In genomic region chrX:134520860-134521390, GRCh38 we compare ENCODE assay signal across 9 cellular contexts.
DNase-seq lines count a peak whose midpoint lies in the region; ATAC-seq, FAIRE-seq and TF ChIP-seq lines count a peak whose summit lies in the region.
"Had no signal": no experiment of that assay in that cellular context is flagged by ENCODE, and none has a peak within 500 bp of the region (broad histone marks: within the 10 kb centered on the region; RNA-seq: fewer than 3 reads in every experiment).

No MANE protein-coding gene starts in this region.

- CTCF ChIA-PET in endothelial cell of umbilical vein (lab: Charles Lee) = interaction anchor here (0.7 to 3.1 kb wide), 38 partner anchors 9 to 387 kb away, joined by 3 to 37 read pairs (median 5); no protein-coding TSS in a partner anchor

- H3K27ac ChIP-seq in endothelial cell of umbilical vein (ENCODE audit: insufficient read depth, low read depth, low read length) = no peak overlapping the region
- H3K27ac ChIP-seq in neural progenitor cell = no peak overlapping the region

- peak; percentile 64 for DNase-seq in activated CD4-positive, alpha-beta T cell treated with anti-CD3 and anti-CD28 coated beads, Interleukin-2, amount 10 ng/mL, durations not matched to agents 24 days and 14 days
- DNase-seq in activated CD4-positive, alpha-beta T cell treated with anti-CD3 and anti-CD28 coated beads, Interleukin-2, amount 50 U/mL, for 4 hours = no peak
- DNase-seq in HT-29 (ENCODE audit: low spot score) (peak; percentile 82), OCI-M1 (lab: John Stamatoyannopoulos, UW) (peak; percentile 77), endothelial cell of umbilical vein (ENCODE audit: low read depth, low spot score) (peak; percentile 78), neural progenitor cell (ENCODE audit: low spot score) (peak; percentile 64), lower leg skin (ENCODE audit: low spot score in 2 of 2) (no peak)

- H3K4me3 Mint-ChIP-seq in activated CD4-positive, alpha-beta T cell treated with anti-CD3 and anti-CD28 coated beads, Interleukin-2, amount 10 ng/mL, durations not matched to agents 24 days and 14 days = no peak overlapping the region
- no peak overlapping the region for H3K4me3 Mint-ChIP-seq in neural progenitor cell
- H3K4me3 Mint-ChIP-seq: activated naive CD8-positive, alpha-beta T cell had no signal

- H2AFZ ChIP-seq in endothelial cell of umbilical vein (ENCODE audit: low read depth, low read length) = no peak overlapping the region
- no peak overlapping the region for H2AFZ ChIP-seq in neural progenitor cell (replicated peaks)

- H3K9me1 ChIP-seq in endothelial cell of umbilical vein (replicated peaks; ENCODE audit: control insufficient read depth, extremely low read depth, insufficient read depth, low read length) = no peaks in the 10 kb centered on the region

- no peaks in the 10 kb centered on the region for H3K36me3 ChIP-seq in endothelial cell of umbilical vein (ENCODE audit: control insufficient read depth in 2 of 2, extremely low read depth in 1 of 2, insufficient read depth in 2 of 2, low read length in 2 of 2)
- no peaks in the 10 kb centered on the region for H3K36me3 ChIP-seq in neural progenitor cell

- H3K4me1 ChIP-seq in endothelial cell of umbilical vein (ENCODE audit: control insufficient read depth, extremely low read depth, insufficient read depth, low read length) (peaks cover 16% of the 10 kb centered on the region), neural progenitor cell (no peaks in the 10 kb centered on the region)

- no peak overlapping the region for H3K27ac Mint-ChIP-seq in activated CD4-positive, alpha-beta T cell treated with anti-CD3 and anti-CD28 coated beads, Interleukin-2, amount 10 ng/mL, durations not matched to agents 24 days and 14 days
- peak overlapping the region; percentile 32 for H3K27ac Mint-ChIP-seq in neural progenitor cell
- H3K27ac Mint-ChIP-seq: activated naive CD8-positive, alpha-beta T cell had no signal

- 73 to 83% methylated on average over 3 of the region's 3 CpGs for WGBS in lower leg skin, 2 donors

- H4K20me1 ChIP-seq in endothelial cell of umbilical vein (replicated peaks; ENCODE audit: control insufficient read depth, extremely low read depth, insufficient read depth, low read length) = no peaks in the 10 kb centered on the region
- no peaks in the 10 kb centered on the region for H4K20me1 ChIP-seq in neural progenitor cell (ENCODE audit: low read depth)

- no peaks in the 10 kb centered on the region for H3F3A ChIP-seq in neural progenitor cell (ENCODE audit: low read depth)

- H3K9me3 ChIP-seq in endothelial cell of umbilical vein (replicated peaks; ENCODE audit: control insufficient read depth, insufficient read depth, low read length) (no peaks in the 10 kb centered on the region), neural progenitor cell (ENCODE audit: low read depth) (no peaks in the 10 kb centered on the region)

- H3K36me3 Mint-ChIP-seq in activated CD4-positive, alpha-beta T cell treated with anti-CD3 and anti-CD28 coated beads, Interleukin-2, amount 10 ng/mL, durations not matched to agents 24 days and 14 days (ENCODE audit: low read depth) = peaks cover 3% of the 10 kb centered on the region
- H3K36me3 Mint-ChIP-seq in neural progenitor cell = peaks cover 2% of the 10 kb centered on the region
- H3K36me3 Mint-ChIP-seq: activated naive CD8-positive, alpha-beta T cell had no signal

- H3K4me2 ChIP-seq in endothelial cell of umbilical vein (ENCODE audit: insufficient read depth, low read length) (no peak overlapping the region), neural progenitor cell (no peak overlapping the region)

- peak; percentile 96 for FAIRE-seq in endothelial cell of umbilical vein (lab: Jason Lieb, UNC)

- dilution Hi-C loops in endothelial cell of umbilical vein (cut with MboI; ENCODE audit: extremely low pct_ligation_motif_present, low sequenced_read_pairs) = no loop called here

- H3K27me3 Mint-ChIP-seq in activated CD4-positive, alpha-beta T cell treated with anti-CD3 and anti-CD28 coated beads, Interleukin-2, amount 10 ng/mL, durations not matched to agents 24 days and 14 days = no peaks in the 10 kb centered on the region
- H3K27me3 Mint-ChIP-seq in neural progenitor cell (ENCODE audit: insufficient read depth, low read depth) = no peaks in the 10 kb centered on the region
- H3K27me3 Mint-ChIP-seq: activated naive CD8-positive, alpha-beta T cell had no signal

- no peak overlapping the region for H3K9ac ChIP-seq in endothelial cell of umbilical vein (replicated peaks; ENCODE audit: extremely low read depth, insufficient read depth, low read length)
- no peak overlapping the region for H3K9ac ChIP-seq in neural progenitor cell

- no peaks in the 10 kb centered on the region for H3K9me3 Mint-ChIP-seq in activated CD4-positive, alpha-beta T cell treated with anti-CD3 and anti-CD28 coated beads, Interleukin-2, amount 10 ng/mL, durations not matched to agents 24 days and 14 days
- H3K9me3 Mint-ChIP-seq in neural progenitor cell = no peaks in the 10 kb centered on the region

- H3K79me2 ChIP-seq in endothelial cell of umbilical vein (ENCODE audit: control insufficient read depth, insufficient read depth, low read length) = no peaks in the 10 kb centered on the region
- H3K79me2 ChIP-seq in neural progenitor cell (ENCODE audit: low read depth) = no peaks in the 10 kb centered on the region

- peaks cover 10% of the 10 kb centered on the region for H3K4me1 Mint-ChIP-seq in activated CD4-positive, alpha-beta T cell treated with anti-CD3 and anti-CD28 coated beads, Interleukin-2, amount 10 ng/mL, durations not matched to agents 24 days and 14 days
- no peaks in the 10 kb centered on the region for H3K4me1 Mint-ChIP-seq in neural progenitor cell

- POLR2A ChIA-PET in endothelial cell of umbilical vein (lab: Charles Lee) = no interaction called here

- H3K27me3 ChIP-seq in endothelial cell of umbilical vein (ENCODE audit: control insufficient read depth in 2 of 2, insufficient read depth in 2 of 2, low read length in 2 of 2) (no peaks in the 10 kb centered on the region), neural progenitor cell (no peaks in the 10 kb centered on the region)

- no peak overlapping the region for H3K4me3 ChIP-seq in endothelial cell of umbilical vein (replicated peaks in 1 of 3; ENCODE audit: insufficient read depth in 1 of 3, low read depth in 1 of 3, low read length in 3 of 3)
- H3K4me3 ChIP-seq in neural progenitor cell = no peak overlapping the region
- H3K4me3 ChIP-seq in lower leg skin (ENCODE audit: low read depth, poor library complexity, severe bottlenecking) = no peak overlapping the region

- intact Hi-C loops in activated CD4-positive, alpha-beta T cell treated with anti-CD3 and anti-CD28 coated beads, Interleukin-2, amount 10 ng/mL, durations not matched to agents 24 days and 14 days (cut with micrococcal nuclease) = loop anchor here (5.0 kb wide), 1 partner anchor 241 kb away; no protein-coding TSS in a partner anchor
- intact Hi-C loops in endothelial cell of umbilical vein (cut with micrococcal nuclease) (loop anchor here (1.0 to 2.0 kb wide), 4 partner anchors 102 to 232 kb away; no protein-coding TSS in a partner anchor), lower leg skin (cut with DNase I; ENCODE audit: low total_unique reads) (no loop called here)

- BruUV-seq in endothelial cell of umbilical vein (replicated peaks; lab: Mats Ljungman, UMichigan) = no TSS peak

- TF ChIP-seq CTCF in endothelial cell of umbilical vein (IDR thresholded peaks at IDR 0.05; ENCODE audit: extremely low read depth in 1 of 2, insufficient read depth in 1 of 2, low read depth in 1 of 2, low read length in 2 of 2) (peak; percentile 47 to 62), neural progenitor cell (IDR thresholded peaks at IDR 0.05) (peak; percentile 64), lower leg skin (IDR thresholded peaks at IDR 0.05) (no peak)

- TF ChIP-seq POLR2A in endothelial cell of umbilical vein (IDR thresholded peaks at IDR 0.05; ENCODE audit: low read depth, low read length) (no peak), lower leg skin (IDR thresholded peaks at IDR 0.05) (no peak)

- no peak for ATAC-seq in HG03354 (IDR thresholded peaks at IDR 0.05; ENCODE audit: poor library complexity, severe bottlenecking, unreplicated experiment)

TF ChIP-seq in endothelial cell of umbilical vein, 7 proteins besides CTCF, POLR2A, EP300 and RAD21:
- TF ChIP-seq, protein P1, sequence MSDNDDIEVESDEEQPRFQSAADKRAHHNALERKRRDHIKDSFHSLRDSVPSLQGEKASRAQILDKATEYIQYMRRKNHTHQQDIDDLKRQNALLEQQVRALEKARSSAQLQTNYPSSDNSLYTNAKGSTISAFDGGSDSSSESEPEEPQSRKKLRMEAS (IDR thresholded peaks at IDR 0.05; ENCODE audit: insufficient read depth, insufficient read length) = no peak
- TF ChIP-seq JUN (IDR thresholded peaks at IDR 0.05; ENCODE audit: borderline replicate concordance, insufficient read depth, insufficient read length, low read depth) (no peak), POLR2AphosphoS5 (IDR thresholded peaks at IDR 0.05; ENCODE audit: insufficient read depth, low read depth, low read length) (no peak), MYC (IDR thresholded peaks at IDR 0.05; ENCODE audit: low read depth, low read length) (no peak), FOS (IDR thresholded peaks at IDR 0.05; ENCODE audit: borderline replicate concordance, insufficient read depth, low read length) (no peak), EZH2 (IDR thresholded peaks at IDR 0.05; ENCODE audit: borderline replicate concordance, low read depth, low read length, severe bottlenecking) (no peak), GATA2 (IDR thresholded peaks at IDR 0.05; ENCODE audit: insufficient read depth, insufficient read length, low read depth, low read length) (no peak)

Comparison
In these comparisons a context has a peak if more than half of its experiments do, and no peak if none do; other contexts are left out.
1. DNase-seq: peak in activated CD4-positive, alpha-beta T cell treated with anti-CD3 and anti-CD28 coated beads, Interleukin-2, amount 10 ng/mL, durations not matched to agents 24 days and 14 days (single experiment), HT-29 (single experiment), OCI-M1 (single experiment), endothelial cell of umbilical vein (single experiment) and neural progenitor cell (single experiment); none in activated CD4-positive, alpha-beta T cell treated with anti-CD3 and anti-CD28 coated beads, Interleukin-2, amount 50 U/mL, for 4 hours (0 of 2) and lower leg skin (0 of 2).
2. CTCF ChIP-seq: peak in endothelial cell of umbilical vein (2 of 2) and neural progenitor cell (single experiment); none in lower leg skin (0 of 3).